In the genomic region with DNA sequence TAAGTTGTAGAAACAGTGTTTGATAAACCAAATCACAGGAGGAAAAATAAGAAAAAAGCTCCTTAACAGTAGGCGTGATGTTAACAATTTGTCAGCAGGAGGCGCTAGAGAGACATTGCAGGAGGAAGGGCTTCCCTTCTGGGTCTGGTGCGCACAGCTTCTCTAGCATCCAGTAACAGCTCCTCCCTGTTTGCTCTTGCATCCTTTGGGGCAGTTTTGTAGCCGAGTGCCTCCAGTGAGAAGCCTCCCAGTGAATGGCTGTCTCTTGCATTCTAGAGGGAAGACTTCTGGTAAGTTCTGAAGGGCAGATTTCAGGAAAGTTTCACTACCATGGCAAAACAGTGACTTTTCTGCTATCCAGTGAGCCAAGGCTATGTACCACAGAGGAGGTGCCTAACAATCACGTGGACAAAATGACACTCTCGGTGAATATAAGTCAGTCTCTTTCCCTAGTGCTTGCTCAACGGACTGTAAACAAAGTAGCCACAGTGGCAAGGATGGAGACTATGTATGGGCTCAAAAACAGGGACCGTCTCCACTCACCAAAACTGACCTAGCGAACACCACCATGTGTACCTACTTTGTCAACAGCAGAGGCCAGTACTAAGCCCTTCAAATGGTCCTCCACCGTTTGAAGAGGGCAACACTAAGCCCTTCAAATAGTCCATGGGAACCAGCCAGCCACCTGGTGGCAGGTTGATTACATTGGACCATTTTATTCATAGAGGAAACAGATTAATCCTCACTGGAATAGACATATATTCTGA, we compare ENCODE assay signal across 8 cellular contexts. TPM values are rescaled to one million over a fixed set of nuclear protein-coding genes. Genes with fewer than 3 reads are reported as not detected.
DNase-seq lines count a peak whose midpoint lies in the region; ATAC-seq and TF ChIP-seq lines count a peak whose summit lies in the region.

No MANE protein-coding gene starts in this region.

- H3K4me3 Mint-ChIP-seq in Caco-2 (ENCODE audit: unreplicated experiment) (no peak overlapping the region), neural crest cell (no peak overlapping the region)

- ATAC-seq in GM21381 (IDR thresholded peaks at IDR 0.05; ENCODE audit: unreplicated experiment) (peak; percentile 65), thoracic aorta (ENCODE audit: insufficient number of reproducible peaks, low FRiP score, low read depth) (peak; percentile 62)

- H3K4me1 Mint-ChIP-seq in Caco-2 (ENCODE audit: low read depth, unreplicated experiment) (no peaks in the 10 kb centered on the region), neural crest cell (peaks cover 3% of the 10 kb centered on the region)

- BruUV-seq in Caco-2 (replicated peaks; lab: Mats Ljungman, UMichigan): no TSS peak

- H3K9ac ChIP-seq in OCI-LY3 (ENCODE audit: low read length) (no peak overlapping the region), fibroblast of lung (ENCODE audit: insufficient read depth, low read length) (no peak overlapping the region)

- H3K27ac ChIP-seq in OCI-LY3 (ENCODE audit: low read length): no peak overlapping the region
- no peak overlapping the region for H3K27ac ChIP-seq in fibroblast of lung (ENCODE audit: insufficient read depth, low read length)
- no peak overlapping the region for H3K27ac ChIP-seq in thoracic aorta

- intact Hi-C loops in Caco-2 (cut with micrococcal nuclease; ENCODE audit: unreplicated experiment): no loop called here

- H3K27me3 ChIP-seq in Caco-2 (replicated peaks; ENCODE audit: control insufficient read depth, insufficient read depth, low read length) (no peaks in the 10 kb centered on the region), OCI-LY3 (ENCODE audit: low read depth, low read length) (peaks cover 25% of the 10 kb centered on the region), fibroblast of lung (ENCODE audit: control insufficient read depth, insufficient read depth, low read length) (peaks cover 3% of the 10 kb centered on the region), thoracic aorta (replicated peaks; ENCODE audit: insufficient read depth) (no peaks in the 10 kb centered on the region)

- H3K9me3 ChIP-seq in Caco-2 (no peaks in the 10 kb centered on the region), OCI-LY3 (ENCODE audit: insufficient read depth, low read length) (no peaks in the 10 kb centered on the region), fibroblast of lung (ENCODE audit: control insufficient read depth, insufficient read depth, low read depth, low read length) (no peaks in the 10 kb centered on the region), thoracic aorta (no peaks in the 10 kb centered on the region)

- H4K20me1 ChIP-seq in OCI-LY3 (ENCODE audit: insufficient read depth, low read length) (no peaks in the 10 kb centered on the region), fibroblast of lung (ENCODE audit: control insufficient read depth, extremely low read depth, insufficient read depth, low read length) (no peaks in the 10 kb centered on the region)

- H3K79me2 ChIP-seq in OCI-LY3 (ENCODE audit: low read length) (no peaks in the 10 kb centered on the region), fibroblast of lung (ENCODE audit: control insufficient read depth, insufficient read depth, low read length) (no peaks in the 10 kb centered on the region)

- in situ Hi-C loops in KBM-7 (cut with MboI; ENCODE audit: low pct_unique_long_range_greater_than_20kb, low sequenced_read_pairs): loop anchor here (25.0 kb wide), 1 partner anchor 374 kb away; no protein-coding TSS in a partner anchor

- H2AFZ ChIP-seq in OCI-LY3 (ENCODE audit: low read depth, low read length) (peak overlapping the region; percentile 50; the same call in 1 of the 2 replicates), fibroblast of lung (ENCODE audit: low read length) (peak overlapping the region; percentile 51)

- no peaks in the 10 kb centered on the region for H3K27me3 Mint-ChIP-seq in Caco-2 (ENCODE audit: insufficient read depth, unreplicated experiment)
- peaks cover 29% of the 10 kb centered on the region for H3K27me3 Mint-ChIP-seq in neural crest cell (ENCODE audit: low read depth)

- POLR2A ChIA-PET in Caco-2 (lab: Charles Lee): no interaction called here

- H3K36me3 Mint-ChIP-seq in Caco-2 (ENCODE audit: insufficient read depth, unreplicated experiment) (no peaks in the 10 kb centered on the region), neural crest cell (ENCODE audit: low read depth) (no peaks in the 10 kb centered on the region)

- no peak overlapping the region for H3K4me3 ChIP-seq in Caco-2 (ENCODE audit: low read depth, low read length)
- H3K4me3 ChIP-seq in OCI-LY3 (ENCODE audit: low read length): peak overlapping the region; percentile 60
- H3K4me3 ChIP-seq in fibroblast of lung (replicated peaks in 1 of 4; ENCODE audit: control extremely low read depth in 1 of 4, insufficient read depth in 1 of 4, low read depth in 3 of 4, low read length in 4 of 4): no peak overlapping the region
- no peak overlapping the region for H3K4me3 ChIP-seq in thoracic aorta

- DNase-seq in Caco-2 (peak; percentile 38 to 45), KBM-7 (peak; percentile 67), fibroblast of lung (ENCODE audit: low read depth in 2 of 2) (peak; percentile 74 to 89), neural crest cell (ENCODE audit: low read depth, low spot score) (peak; percentile 55), thoracic aorta (ENCODE audit: low spot score) (no peak)
- peak; percentile 43 for DNase-seq in activated T-cell treated with anti-CD3 and anti-CD28 coated beads, Interleukin-2, amount 50 U/mL, for 1 hour

- CTCF ChIA-PET in Caco-2 (lab: Charles Lee): interaction anchor here (0.6 to 1.0 kb wide), 3 partner anchors 32 to 119 kb away, joined by 3 to 5 read pairs (median 3); no protein-coding TSS in a partner anchor

- H3K4me1 ChIP-seq in Caco-2: no peaks in the 10 kb centered on the region
- H3K4me1 ChIP-seq in OCI-LY3 (ENCODE audit: low read length): peaks cover 19% of the 10 kb centered on the region
- H3K4me1 ChIP-seq in fibroblast of lung (ENCODE audit: control insufficient read depth, extremely low read depth, insufficient read depth, low read length): peaks cover 5% of the 10 kb centered on the region
- peaks cover 9 to 17% of the 10 kb centered on the region in 2 donors for H3K4me1 ChIP-seq in thoracic aorta (ENCODE audit: control insufficient read depth in 1 of 2, low read depth in 2 of 2)

- H3K36me3 ChIP-seq in Caco-2 (ENCODE audit: control insufficient read depth, insufficient read depth, low read length) (no peaks in the 10 kb centered on the region), OCI-LY3 (replicated peaks; ENCODE audit: low read depth, low read length) (no peaks in the 10 kb centered on the region), fibroblast of lung (ENCODE audit: control insufficient read depth, insufficient read depth, low read length) (no peaks in the 10 kb centered on the region), thoracic aorta (no peaks in the 10 kb centered on the region)

- TF ChIP-seq CTCF in Caco-2 (IDR thresholded peaks at IDR 0.05; ENCODE audit: insufficient read depth in 1 of 2, low read depth in 1 of 2, low read length in 1 of 2, severe bottlenecking in 1 of 2, unreplicated experiment in 1 of 2) (peak; percentile 44 to 52), OCI-LY3 (IDR thresholded peaks at IDR 0.05; ENCODE audit: low read depth, low read length) (peak; percentile 78), fibroblast of lung (conservative IDR thresholded peaks at IDR 0.05 in 1 of 2, IDR thresholded peaks at IDR 0.05 in 1 of 2; ENCODE audit: low read depth in 1 of 2, low read length in 2 of 2) (peak; percentile 90 to 97), neural crest cell (conservative IDR thresholded peaks at IDR 0.05) (peak; percentile 94), thoracic aorta (IDR thresholded peaks at IDR 0.05) (peak; percentile 81)

- H3K9me3 Mint-ChIP-seq in Caco-2 (ENCODE audit: unreplicated experiment) (no peaks in the 10 kb centered on the region), neural crest cell (peaks cover 3% of the 10 kb centered on the region)

- peak overlapping the region; percentile 75 for H3K4me2 ChIP-seq in OCI-LY3 (ENCODE audit: low read length)
- H3K4me2 ChIP-seq in fibroblast of lung (ENCODE audit: extremely low read depth, insufficient read depth, low read length): peak overlapping the region; percentile 35

- H3K27ac Mint-ChIP-seq in Caco-2 (ENCODE audit: unreplicated experiment): no peak overlapping the region
- no peak overlapping the region for H3K27ac Mint-ChIP-seq in neural crest cell (ENCODE audit: unreplicated experiment)

RNA-seq across cellular contexts. Expression of gene ZNF396, which starts 9.6 kb away (rescaled TPM):
- total RNA-seq in Caco-2 (2022) (0.35 and 0.61 TPM in 2 replicates), fibroblast of lung (2.8 and 5.0 TPM in 2 replicates), neural crest cell (2.9 and 3.6 TPM in 2 replicates), thoracic aorta (1 to 10 TPM in 1 of 2 donors, under 1 TPM in 1; 0.95 to 4.1 TPM)
- polyA plus RNA-seq in fibroblast of lung: 0.80 and 1.7 TPM in 2 replicates
- 0.87 and 1.0 TPM in 2 replicates for polyA plus RNA-seq in fibroblast of lung (2012)
- 1.3 TPM in 1 of 2 replicates, not detected in the other for polyA minus RNA-seq in fibroblast of lung (ENCODE audit: low replicate concordance)

RNA-seq across cellular contexts. Expression of gene ZNF24, which starts 42.6 kb away (rescaled TPM):
- total RNA-seq in Caco-2 (2022): 19.4 and 21.3 TPM in 2 replicates
- 31.8 and 33.9 TPM in 2 replicates for total RNA-seq in fibroblast of lung
- polyA plus RNA-seq in fibroblast of lung: 16.3 and 16.9 TPM in 2 replicates
- 13.2 and 13.4 TPM in 2 replicates for polyA plus RNA-seq in fibroblast of lung (2012)
- 5.1 and 13.6 TPM in 2 replicates for polyA minus RNA-seq in fibroblast of lung (ENCODE audit: low replicate concordance)
- total RNA-seq in neural crest cell: 89.3 and 91.0 TPM in 2 replicates
- 10 to 100 TPM; 26.1 to 40.8 TPM for total RNA-seq in thoracic aorta
